In genomic region chr16:211631-212180, GRCh38 we compare ENCODE assay signal across 19 cellular contexts. TPM values are rescaled to one million over a fixed set of nuclear protein-coding genes. Genes with fewer than 3 reads are reported as not detected.
"Had no signal": no experiment of that assay in that cellular context is flagged by ENCODE, and none has a peak within 500 bp of the region (broad histone marks: within the 10 kb centered on the region; RNA-seq: fewer than 3 reads in every experiment).

No MANE protein-coding gene starts in this region.

RNA-seq across cellular contexts. Expression of gene HBQ1, which starts 31.4 kb away (rescaled TPM):
- total RNA-seq: colonic mucosa; endothelial cell of umbilical vein; fibroblast of lung; gastroesophageal sphincter; heart right ventricle; left colon; lung microvascular endothelial cell; mucosa of gallbladder; naive thymus-derived CD8-positive, alpha-beta T cell; ovary; smooth muscle cell; thoracic aorta; tibial nerve; upper lobe of right lung had no signal
- polyA plus RNA-seq: fibroblast of lung, liver, smooth muscle cell had no signal

RNA-seq across cellular contexts. Expression of gene HBA1, which starts 35.2 kb away (rescaled TPM):
- total RNA-seq: endothelial cell of umbilical vein; epithelial cell of proximal tubule; fibroblast of lung; foreskin keratinocyte; kidney epithelial cell; lung microvascular endothelial cell; naive thymus-derived CD8-positive, alpha-beta T cell; smooth muscle cell had no signal
- polyA plus RNA-seq: endothelial cell of umbilical vein, neural cell, smooth muscle cell had no signal

RNA-seq across cellular contexts. Expression of gene HBA2, which starts 39.0 kb away (rescaled TPM):
- total RNA-seq: endothelial cell of umbilical vein; epithelial cell of proximal tubule; fibroblast of lung; foreskin keratinocyte; kidney epithelial cell; lung microvascular endothelial cell; naive thymus-derived CD8-positive, alpha-beta T cell; smooth muscle cell had no signal
- polyA plus RNA-seq: endothelial cell of umbilical vein, fibroblast of lung, foreskin keratinocyte, neural cell, smooth muscle cell had no signal
